In genomic region chr13:110575322-110576069, GRCh38 we compare ENCODE assay signal across 9 cellular contexts. TPM values are rescaled to one million over a fixed set of nuclear protein-coding genes. Genes with fewer than 3 reads are reported as not detected.
DNase-seq lines count a peak whose midpoint lies in the region; ATAC-seq, FAIRE-seq and TF ChIP-seq lines count a peak whose summit lies in the region.
"Had no signal": no experiment of that assay in that cellular context is flagged by ENCODE, and none has a peak within 500 bp of the region (broad histone marks: within the 10 kb centered on the region; RNA-seq: fewer than 3 reads in every experiment).

No MANE protein-coding gene starts in this region.

- H3K27ac ChIP-seq in Panc1 (ENCODE audit: low read length) (no peak overlapping the region), upper lobe of right lung (no peak overlapping the region)

- H3K36me3 Mint-ChIP-seq in activated naive CD4-positive, alpha-beta T cell treated with anti-CD3 and anti-CD28 coated beads, Interleukin-2, amount 10 ng/mL, durations not matched to agents 7 days and 5 days: no peaks in the 10 kb centered on the region

- H3K4me1 Mint-ChIP-seq in activated naive CD4-positive, alpha-beta T cell treated with anti-CD3 and anti-CD28 coated beads, Interleukin-2, amount 10 ng/mL, durations not matched to agents 7 days and 5 days: peaks cover 14% of the 10 kb centered on the region

- H3K27me3 ChIP-seq in Panc1 (ENCODE audit: control insufficient read depth, insufficient read depth, low read length) (no peaks in the 10 kb centered on the region; the same call in 1 of the 2 replicates), upper lobe of right lung (peaks cover 7% of the 10 kb centered on the region)

- no peaks in the 10 kb centered on the region for H3K4me1 ChIP-seq in Panc1 (ENCODE audit: control insufficient read depth, insufficient read depth, low read length)
- peaks cover 5% of the 10 kb centered on the region for H3K4me1 ChIP-seq in upper lobe of right lung

- no peaks in the 10 kb centered on the region for H3K9me3 ChIP-seq in Panc1 (ENCODE audit: control insufficient read depth, insufficient read depth, low read depth, low read length)
- H3K9me3 ChIP-seq in upper lobe of right lung: no peaks in the 10 kb centered on the region

- in situ Hi-C loops in Panc1 (cut with HindIII; ENCODE audit: low pct_unique_long_range_greater_than_20kb, low sequenced_read_pairs): no loop called here

- no peak overlapping the region for H3K27ac Mint-ChIP-seq in activated naive CD4-positive, alpha-beta T cell treated with anti-CD3 and anti-CD28 coated beads, Interleukin-2, amount 10 ng/mL, durations not matched to agents 7 days and 5 days

- peak; percentile 93 for FAIRE-seq in GM19239 (lab: Jason Lieb, UNC)

- H3K27me3 Mint-ChIP-seq in activated naive CD4-positive, alpha-beta T cell treated with anti-CD3 and anti-CD28 coated beads, Interleukin-2, amount 10 ng/mL, durations not matched to agents 7 days and 5 days: peaks cover 77% of the 10 kb centered on the region

- no peak overlapping the region for H3K4me3 Mint-ChIP-seq in activated naive CD4-positive, alpha-beta T cell treated with anti-CD3 and anti-CD28 coated beads, Interleukin-2, amount 10 ng/mL, durations not matched to agents 7 days and 5 days
- H3K4me3 Mint-ChIP-seq: central memory CD8-positive, alpha-beta T cell had no signal

- intact Hi-C loops in Panc1 (cut with micrococcal nuclease; ENCODE audit: unreplicated experiment): no loop called here
- intact Hi-C loops in upper lobe of right lung (cut with DNase I): no loop called here

- H3K9me3 Mint-ChIP-seq in activated naive CD4-positive, alpha-beta T cell treated with anti-CD3 and anti-CD28 coated beads, Interleukin-2, amount 10 ng/mL, durations not matched to agents 7 days and 5 days: no peaks in the 10 kb centered on the region
- H3K9me3 Mint-ChIP-seq: central memory CD8-positive, alpha-beta T cell had no signal

- CTCF ChIA-PET in Panc1 (lab: Charles Lee): no interaction called here
- CTCF ChIA-PET in activated naive CD4-positive, alpha-beta T cell treated with anti-CD3 and anti-CD28 coated beads, Interleukin-2, amount 10 ng/mL, durations not matched to agents 7 days and 5 days (lab: Charles Lee): interaction anchor here (0.6 kb wide), 1 partner anchor 339 kb away, joined by 3 read pairs; no protein-coding TSS in a partner anchor

- POLR2A ChIA-PET in Panc1 (lab: Charles Lee): interaction anchor here (0.6 to 0.7 kb wide), 2 partner anchors 37 to 246 kb away, joined by 5 to 6 read pairs; no protein-coding TSS in a partner anchor

- H3K4me3 ChIP-seq in Panc1 (ENCODE audit: low read depth in 2 of 2, low read length in 2 of 2): no peak overlapping the region
- H3K4me3 ChIP-seq in foreskin fibroblast (ENCODE audit: low read depth in 1 of 2, low read length in 2 of 2): no peak overlapping the region
- H3K4me3 ChIP-seq in upper lobe of right lung: no peak overlapping the region

- H3K36me3 ChIP-seq in Panc1 (ENCODE audit: control insufficient read depth, insufficient read depth, low read length): no peaks in the 10 kb centered on the region
- H3K36me3 ChIP-seq in upper lobe of right lung: no peaks in the 10 kb centered on the region

- no TSS peak for BruUV-seq in Panc1 (replicated peaks; lab: Mats Ljungman, UMichigan)

- ATAC-seq in HG03095 (IDR thresholded peaks at IDR 0.05; ENCODE audit: unreplicated experiment): peak; percentile 79
- peak; percentile 58 for ATAC-seq in Panc1
- ATAC-seq in upper lobe of right lung: peak; percentile 73

- no peak for TF ChIP-seq CTCF in Panc1 (IDR thresholded peaks at IDR 0.05)
- TF ChIP-seq CTCF in foreskin fibroblast (IDR thresholded peaks at IDR 0.05; ENCODE audit: low read depth, low read length): no peak
- TF ChIP-seq CTCF in upper lobe of right lung (IDR thresholded peaks at IDR 0.05): no peak

- DNase-seq in CD1c-positive myeloid dendritic cell (ENCODE audit: extremely low spot score) (peak; percentile 66), GM19239 (ENCODE audit: insufficient read length, low spot score) (peak; percentile 48), Panc1 (ENCODE audit: low read depth, low spot score) (no peak), foreskin fibroblast (peak; percentile 48 to 81), upper lobe of right lung (peak; percentile 63), NCI-H82 treated with DMSO at 0.1 percent for 48 hours (lab: John Stamatoyannopoulos, UW; ENCODE audit: unreplicated experiment) (no peak)
- no peak for DNase-seq in activated naive CD4-positive, alpha-beta T cell treated with anti-CD3 and anti-CD28 coated beads, Interleukin-2, amount 10 ng/mL, durations not matched to agents 7 days and 5 days

RNA-seq across cellular contexts. Expression of gene RAB20, which starts 14.0 kb away (rescaled TPM):
- total RNA-seq in Panc1 (2021; ENCODE audit: unreplicated experiment) (7.9 TPM), upper lobe of right lung (52.4 TPM)
- polyA plus RNA-seq in Panc1 (2012; ENCODE audit: insufficient read length): 7.8 TPM

RNA-seq across cellular contexts. Expression of gene NAXD, which starts 39.8 kb away (rescaled TPM):
- total RNA-seq in Panc1 (2021; ENCODE audit: unreplicated experiment) (15.1 TPM), upper lobe of right lung (32.2 TPM)
- polyA plus RNA-seq in Panc1 (2012; ENCODE audit: insufficient read length): 13.7 TPM

Comparison
In these comparisons a context has a peak if more than half of its experiments do, and no peak if none do; other contexts are left out.
1. DNase-seq: peak in CD1c-positive myeloid dendritic cell (single experiment), GM19239 (single experiment), foreskin fibroblast (2 of 2) and upper lobe of right lung (single experiment); none in Panc1 (single experiment), NCI-H82 treated with DMSO at 0.1 percent for 48 hours (single experiment) and activated naive CD4-positive, alpha-beta T cell treated with anti-CD3 and anti-CD28 coated beads, Interleukin-2, amount 10 ng/mL, durations not matched to agents 7 days and 5 days (single experiment).
2. Peak in every context shown above with its lines, with median percentiles within 50 percentile points of each other: ATAC-seq.